In genomic region chr3:27244374-27244773, GRCh38 we compare ENCODE assay signal across 15 cellular contexts.
"Had no signal": no experiment of that assay in that cellular context is flagged by ENCODE, and none has a peak within 500 bp of the region (broad histone marks: within the 10 kb centered on the region; RNA-seq: fewer than 3 reads in every experiment).

No MANE protein-coding gene starts in this region.

- H3K4me1 Mint-ChIP-seq: naive thymus-derived CD4-positive, alpha-beta T cell; stimulated activated naive CD8-positive, alpha-beta T cell treated with anti-CD3 and anti-CD28 coated beads, Interleukin-15, amount 100 ng/mL, for 72 hours had no signal

- DNase-seq: activated CD4-positive, alpha-beta T cell treated with anti-CD3 and anti-CD28 coated beads for 1 hour; activated CD4-positive, alpha-beta T cell treated with anti-CD3 and anti-CD28 coated beads, Interleukin-2, amount 50 U/mL, for 48 hours; activated naive CD4-positive, alpha-beta T cell treated with anti-CD3 and anti-CD28 coated beads, Interleukin-2, amount 50 U/mL, for 16 hours; dorsolateral prefrontal cortex; hippocampal formation; left ventricle myocardium inferior; naive thymus-derived CD4-positive, alpha-beta T cell; pancreas; sigmoid colon; spleen; stimulated activated naive CD8-positive, alpha-beta T cell treated with anti-CD3 and anti-CD28 coated beads, Interleukin-15, amount 100 ng/mL, for 72 hours; T-helper 9 cell; testis; upper lobe of right lung had no signal

- H3K36me3 ChIP-seq: left ventricle myocardium inferior, pancreas, sigmoid colon, spleen, upper lobe of right lung had no signal

- H3K4me3 Mint-ChIP-seq: naive thymus-derived CD4-positive, alpha-beta T cell; stimulated activated naive CD8-positive, alpha-beta T cell treated with anti-CD3 and anti-CD28 coated beads, Interleukin-15, amount 100 ng/mL, for 72 hours had no signal

- H3K9me3 ChIP-seq: left ventricle myocardium inferior, pancreas, sigmoid colon, testis, upper lobe of right lung had no signal

- H3K27ac Mint-ChIP-seq: activated T-helper 2 cell treated with anti-CD3 and anti-CD28 coated beads, Interferon-gamma antibody, Interleukin-2, Interleukin-4, amounts not matched to agents 10 μg/mL and 5 μg/mL and 100 μg/mL, durations not matched to agents 14 hours and 24 hours and 36 hours; naive thymus-derived CD4-positive, alpha-beta T cell; stimulated activated naive CD8-positive, alpha-beta T cell treated with anti-CD3 and anti-CD28 coated beads, Interleukin-15, amount 100 ng/mL, for 72 hours had no signal

- H3K4me1 ChIP-seq: left ventricle myocardium inferior, pancreas, sigmoid colon, spleen, testis, upper lobe of right lung had no signal

- H3K27me3 Mint-ChIP-seq: stimulated activated naive CD8-positive, alpha-beta T cell treated with anti-CD3 and anti-CD28 coated beads, Interleukin-15, amount 100 ng/mL, for 72 hours had no signal

- FAIRE-seq: pancreas had no signal

- H3K27ac ChIP-seq: dorsolateral prefrontal cortex, left ventricle myocardium inferior, pancreas, sigmoid colon, spleen, testis, upper lobe of right lung had no signal

- ATAC-seq: naive thymus-derived CD4-positive, alpha-beta T cell; pancreas; stimulated activated naive CD8-positive, alpha-beta T cell treated with anti-CD3 and anti-CD28 coated beads, Interleukin-15, amount 100 ng/mL, for 72 hours; upper lobe of right lung had no signal

- H3K4me3 ChIP-seq: dorsolateral prefrontal cortex, left ventricle myocardium inferior, pancreas, sigmoid colon, spleen, testis, upper lobe of right lung had no signal

- H3K27me3 ChIP-seq: dorsolateral prefrontal cortex, pancreas, sigmoid colon, spleen, testis, upper lobe of right lung had no signal
